ENCODE assay signal across 16 cellular contexts in genomic region chr5:116133281-116133680, GRCh38. TPM values are rescaled to one million over a fixed set of nuclear protein-coding genes. Genes with fewer than 3 reads are reported as not detected.
DNase-seq lines count a peak whose midpoint lies in the region; ATAC-seq, FAIRE-seq and TF ChIP-seq lines count a peak whose summit lies in the region.
"Had no signal": no experiment of that assay in that cellular context is flagged by ENCODE, and none has a peak within 500 bp of the region (broad histone marks: within the 10 kb centered on the region; RNA-seq: fewer than 3 reads in every experiment).

No MANE protein-coding gene starts in this region.

- H3K9ac ChIP-seq in HCT116 (ENCODE audit: low read length): no peak overlapping the region

- intact Hi-C loops in HCT116 (cut with micrococcal nuclease): no loop called here

- H2AFZ ChIP-seq in HCT116 (ENCODE audit: low read depth, low read length, poor library complexity, severe bottlenecking): no peak overlapping the region
- H2AFZ ChIP-seq in osteoblast (ENCODE audit: low read length): no peak overlapping the region

- no peak for TF ChIP-seq CTCF in A549 (IDR thresholded peaks at IDR 0.05)
- no peak for TF ChIP-seq CTCF in HCT116 (IDR thresholded peaks at IDR 0.05 in 2 of 3, conservative IDR thresholded peaks at IDR 0.05 in 1 of 3; ENCODE audit: borderline replicate concordance in 1 of 3, insufficient read depth in 1 of 3, low read depth in 2 of 3, low read length in 2 of 3)
- no peak for TF ChIP-seq CTCF in osteoblast (IDR thresholded peaks at IDR 0.05; ENCODE audit: extremely low read depth, low read depth, low read length)

- TF ChIP-seq EP300 in A549 (IDR thresholded peaks at IDR 0.05): no peak

- H3K4me1 ChIP-seq in A549: no peaks in the 10 kb centered on the region
- H3K4me1 ChIP-seq in HCT116 (ENCODE audit: control insufficient read depth in 1 of 2, insufficient read depth in 2 of 2, low read length in 2 of 2): peaks cover 0 to 5% of the 10 kb centered on the region in 2 experiments; a peak in 1 of 4 replicates
- H3K4me1 ChIP-seq in osteoblast (ENCODE audit: insufficient read depth, low read length): peaks cover 10% of the 10 kb centered on the region
- H3K4me1 ChIP-seq: Caco-2 had no signal

- CTCF ChIA-PET in A549 (lab: Yijun Ruan, JAX) (no interaction called here), HCT116 (lab: Charles Lee) (no interaction called here)

- TF ChIP-seq POLR2A in A549 (IDR thresholded peaks at IDR 0.05; ENCODE audit: low read length) (no peak), HCT116 (IDR thresholded peaks at IDR 0.05; ENCODE audit: borderline replicate concordance, extremely low read depth, insufficient read depth, insufficient read length) (no peak)

- no peak for FAIRE-seq in A549 (lab: Jason Lieb, UNC)
- FAIRE-seq: GM19239, HTR-8/SVneo had no signal

- H3K79me2 ChIP-seq in HCT116 (ENCODE audit: insufficient read depth, low read length) (no peaks in the 10 kb centered on the region), osteoblast (ENCODE audit: insufficient read depth, low read length) (no peaks in the 10 kb centered on the region)

- H3K27ac ChIP-seq in A549: no peak overlapping the region
- no peak overlapping the region for H3K27ac ChIP-seq in HCT116 (ENCODE audit: low read depth, low read length)
- no peak overlapping the region for H3K27ac ChIP-seq in osteoblast (ENCODE audit: low read depth, low read length)

- no peaks in the 10 kb centered on the region for H3K27me3 ChIP-seq in HCT116 (ENCODE audit: insufficient read depth, low read length)
- H3K27me3 ChIP-seq in osteoblast (ENCODE audit: insufficient read depth, low read length): no peaks in the 10 kb centered on the region

- H3K36me3 ChIP-seq in HCT116 (ENCODE audit: control insufficient read depth in 1 of 2, insufficient read depth in 2 of 2, low read length in 2 of 2) (no peaks in the 10 kb centered on the region), osteoblast (ENCODE audit: insufficient read depth, low read length) (no peaks in the 10 kb centered on the region)

- 92% methylated on average over 3 of the region's 3 CpGs for WGBS in A549 (ENCODE audit: missing lambda C conversion rate)

- no TSS peak for BruUV-seq in HCT116 (replicated peaks; lab: Mats Ljungman, UMichigan)

- RAD21 ChIA-PET in HCT116 (lab: Charles Lee; ENCODE audit: low non-redundant PET in 1 of 2, low total read pairs in 2 of 2, uncharacterized antibody in 2 of 2, unreplicated experiment in 2 of 2): no interaction called here

- H3K4me3 ChIP-seq in A549 (no peak overlapping the region), HCT116 (replicated peaks in 1 of 2; ENCODE audit: low read depth in 1 of 2, low read length in 2 of 2) (no peak overlapping the region), osteoblast (ENCODE audit: insufficient read depth, low read length) (no peak overlapping the region)

- H4K20me1 ChIP-seq in HCT116 (ENCODE audit: insufficient read depth) (no peaks in the 10 kb centered on the region), osteoblast (ENCODE audit: insufficient read depth, low read length) (no peaks in the 10 kb centered on the region)

- TF ChIP-seq RAD21 in A549 (conservative IDR thresholded peaks at IDR 0.05 in 1 of 2, IDR thresholded peaks at IDR 0.05 in 1 of 2): no peak
- no peak for TF ChIP-seq RAD21 in HCT116 (IDR thresholded peaks at IDR 0.05; ENCODE audit: low read depth)

- no peaks in the 10 kb centered on the region for H3K9me2 ChIP-seq in HCT116 (ENCODE audit: insufficient read depth)

- no peak for DNase-seq in A549 (ENCODE audit: low read depth in 1 of 2, low spot score in 1 of 2)
- no peak for DNase-seq in HCT116 (ENCODE audit: low read depth, low spot score)
- DNase-seq in dedifferentiated amniotic fluid mesenchymal stem cell (ENCODE audit: extremely low spot score): peak; percentile 9
- DNase-seq in osteoblast (ENCODE audit: insufficient read length, low spot score, missing footprints): peak; percentile 15
- DNase-seq in effector CD4-positive, alpha-beta T cell: no peak
- no peak for DNase-seq in occipital lobe (lab: John Stamatoyannopoulos, UW)
- DNase-seq: 8988T; Caco-2; CD8-positive, alpha-beta memory T cell; DMS53; GF-D8; HCEC 1CT; KG1 had no signal

- H3K9me3 ChIP-seq in A549: no peaks in the 10 kb centered on the region
- no peaks in the 10 kb centered on the region for H3K9me3 ChIP-seq in HCT116 (ENCODE audit: control insufficient read depth in 1 of 2, insufficient read depth in 1 of 2, low read depth in 1 of 2, low read length in 2 of 2)
- H3K9me3 ChIP-seq in osteoblast (ENCODE audit: low read depth, low read length): no peaks in the 10 kb centered on the region
- H3K9me3 ChIP-seq: Caco-2 had no signal

- H3K4me2 ChIP-seq in A549 (no peak overlapping the region), HCT116 (ENCODE audit: low read length) (no peak overlapping the region), osteoblast (ENCODE audit: insufficient read depth, low read length) (no peak overlapping the region)

- ATAC-seq in A549 (no peak), HCT116 (no peak), GM21619 (IDR thresholded peaks at IDR 0.05; ENCODE audit: unreplicated experiment) (no peak)

- POLR2A ChIA-PET in A549 (lab: Yijun Ruan, JAX): no interaction called here
- POLR2A ChIA-PET in HCT116 (lab: Charles Lee): no interaction called here

TF ChIP-seq in A549, 52 proteins besides CTCF, POLR2A, EP300 and RAD21:
- TF ChIP-seq ZC3H11A (IDR thresholded peaks at IDR 0.05): no peak
- peak; percentile 48 to 67; a peak in 3 of 4 replicates for TF ChIP-seq CEBPB (IDR thresholded peaks at IDR 0.05)

TF ChIP-seq in HCT116, 20 proteins besides CTCF, POLR2A, EP300 and RAD21:
- TF ChIP-seq, protein P1, sequence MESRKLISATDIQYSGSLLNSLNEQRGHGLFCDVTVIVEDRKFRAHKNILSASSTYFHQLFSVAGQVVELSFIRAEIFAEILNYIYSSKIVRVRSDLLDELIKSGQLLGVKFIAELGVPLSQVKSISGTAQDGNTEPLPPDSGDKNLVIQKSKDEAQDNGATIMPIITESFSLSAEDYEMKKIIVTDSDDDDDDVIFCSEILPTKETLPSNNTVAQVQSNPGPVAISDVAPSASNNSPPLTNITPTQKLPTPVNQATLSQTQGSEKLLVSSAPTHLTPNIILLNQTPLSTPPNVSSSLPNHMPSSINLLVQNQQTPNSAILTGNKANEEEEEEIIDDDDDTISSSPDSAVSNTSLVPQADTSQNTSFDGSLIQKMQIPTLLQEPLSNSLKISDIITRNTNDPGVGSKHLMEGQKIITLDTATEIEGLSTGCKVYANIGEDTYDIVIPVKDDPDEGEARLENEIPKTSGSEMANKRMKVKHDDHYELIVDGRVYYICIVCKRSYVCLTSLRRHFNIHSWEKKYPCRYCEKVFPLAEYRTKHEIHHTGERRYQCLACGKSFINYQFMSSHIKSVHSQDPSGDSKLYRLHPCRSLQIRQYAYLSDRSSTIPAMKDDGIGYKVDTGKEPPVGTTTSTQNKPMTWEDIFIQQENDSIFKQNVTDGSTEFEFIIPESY (IDR thresholded peaks at IDR 0.05; ENCODE audit: extremely low read depth, insufficient replicate concordance, low read length): no peak
- TF ChIP-seq CEBPB (IDR thresholded peaks at IDR 0.05; ENCODE audit: low read depth): peak; percentile 48; the same call in 1 of the 2 replicates
TF ChIP-seq in HCT116: peak in this region for 1.

RNA-seq across cellular contexts. Expression of gene COMMD10, which starts 48.5 kb away (rescaled TPM):
- polyA plus RNA-seq in A549 (2011; rRNA removed) (49.6 and 63.9 TPM in 2 replicates), A549 (2017; fragmentation: RNase III; extraction: RNeasy Plus Mini Kit Qiagen cat#74134 plus additional on column Dnase treatment) (38.4 to 40.8 TPM (median 40.2 TPM) in 3 replicates)
- polyA plus RNA-seq in A549 (2012; cell fraction: cytosol; rRNA removed): 11.3 and 12.0 TPM in 2 replicates
- 4.0 and 6.4 TPM in 2 replicates for polyA plus RNA-seq in A549 (2012; cell fraction: nucleus; rRNA removed)
- 9.6 and 11.0 TPM in 2 replicates for polyA minus RNA-seq in A549 (2011; rRNA and poly(A)+ RNA removed)
- total RNA-seq in HCT116 (2021; ENCODE audit: unreplicated experiment) (35.3 TPM), osteoblast (29.7 and 30.4 TPM in 2 replicates), occipital lobe (35.1 TPM)
- polyA plus RNA-seq in HCT116 (2012): 12.0 and 15.6 TPM in 2 replicates

Comparison
In these comparisons a context has a peak if more than half of its experiments do, and no peak if none do; other contexts are left out.
1. DNase-seq: peak in dedifferentiated amniotic fluid mesenchymal stem cell (single experiment) and osteoblast (single experiment); none in A549 (0 of 2), HCT116 (single experiment), effector CD4-positive, alpha-beta T cell (single experiment) and occipital lobe (single experiment).
2. Of the 6 proteins assayed by ChIP-seq in both A549 and HCT116: peak only in A549: none; only in HCT116: none; in both: CEBPB; in neither: 5.